In the genomic region with DNA sequence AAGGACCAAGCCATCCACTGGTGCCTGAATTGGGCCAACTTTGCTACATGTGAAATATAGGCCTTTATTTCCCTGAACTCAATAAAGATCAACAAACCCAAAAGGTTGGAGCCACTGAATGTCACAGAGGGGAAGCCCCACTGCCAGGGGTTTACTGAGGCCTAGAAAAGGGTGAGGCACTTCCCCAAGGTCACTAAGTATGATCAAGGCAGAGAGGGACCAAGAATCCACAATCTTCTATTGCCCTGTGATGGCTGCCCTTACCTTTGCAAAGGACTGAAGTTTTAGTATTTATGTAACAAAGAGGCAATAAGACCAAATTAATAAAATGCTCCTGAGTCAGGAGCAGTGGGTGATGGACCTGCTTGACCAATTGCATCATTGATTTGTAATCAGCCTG, we compare ENCODE assay signal across 27 cellular contexts. TPM values are rescaled to one million over a fixed set of nuclear protein-coding genes. Genes with fewer than 3 reads are reported as not detected.
DNase-seq lines count a peak whose midpoint lies in the region; ATAC-seq and TF ChIP-seq lines count a peak whose summit lies in the region.
"Had no signal": no experiment of that assay in that cellular context is flagged by ENCODE, and none has a peak within 500 bp of the region (broad histone marks: within the 10 kb centered on the region; RNA-seq: fewer than 3 reads in every experiment).

No MANE protein-coding gene starts in this region.

- ATAC-seq in activated CD8-positive, alpha-beta memory T cell treated with anti-CD3 and anti-CD28 coated beads, Interleukin-2, amount 10 ng/mL, durations not matched to agents 7 days and 5 days: no peak
- no peak for ATAC-seq in HG03439 (IDR thresholded peaks at IDR 0.05; ENCODE audit: unreplicated experiment)
- ATAC-seq: A549 had no signal

- H3K36me3 Mint-ChIP-seq in activated CD8-positive, alpha-beta memory T cell treated with anti-CD3 and anti-CD28 coated beads, Interleukin-2, amount 10 ng/mL, durations not matched to agents 7 days and 5 days: peaks cover 1% of the 10 kb centered on the region
- H3K36me3 Mint-ChIP-seq: CD4-positive, alpha-beta memory T cell; CD4-positive, CD25-positive, alpha-beta regulatory T cell had no signal

- no peak overlapping the region for H3K4me3 Mint-ChIP-seq in activated CD8-positive, alpha-beta memory T cell treated with anti-CD3 and anti-CD28 coated beads, Interleukin-2, amount 10 ng/mL, durations not matched to agents 7 days and 5 days
- H3K4me3 Mint-ChIP-seq: CD14-positive monocyte; CD4-positive, alpha-beta memory T cell; CD4-positive, CD25-positive, alpha-beta regulatory T cell; CD8-positive, alpha-beta memory T cell had no signal

- CTCF ChIA-PET in activated CD8-positive, alpha-beta memory T cell treated with anti-CD3 and anti-CD28 coated beads, Interleukin-2, amount 10 ng/mL, durations not matched to agents 7 days and 5 days (lab: Charles Lee): interaction anchor here (1.5 to 1.7 kb wide), 2 partner anchors 38 to 176 kb away, joined by 4 read pairs; no protein-coding TSS in a partner anchor

- H3K27me3 ChIP-seq in esophagus muscularis mucosa (peaks cover 0 to 3% (median 0%) of the 10 kb centered on the region in 4 donors), neutrophil (no peaks in the 10 kb centered on the region)
- H3K27me3 ChIP-seq: BE2C, BLaER1 had no signal

- no peak for TF ChIP-seq EP300 in esophagus muscularis mucosa (IDR thresholded peaks at IDR 0.05)

- peaks cover 0 to 8% (median 6%) of the 10 kb centered on the region in 4 donors for H3K9me3 ChIP-seq in esophagus muscularis mucosa
- H3K9me3 ChIP-seq in neutrophil: no peaks in the 10 kb centered on the region
- H3K9me3 ChIP-seq: BE2C had no signal

- H3K36me3 ChIP-seq in esophagus muscularis mucosa (no peaks in the 10 kb centered on the region), neutrophil (peaks cover 37% of the 10 kb centered on the region)
- H3K36me3 ChIP-seq: BE2C, BLaER1 had no signal

- H3K4me1 Mint-ChIP-seq in activated CD8-positive, alpha-beta memory T cell treated with anti-CD3 and anti-CD28 coated beads, Interleukin-2, amount 10 ng/mL, durations not matched to agents 7 days and 5 days: peaks cover 8% of the 10 kb centered on the region

- TF ChIP-seq CTCF in esophagus muscularis mucosa (IDR thresholded peaks at IDR 0.05): no peak
- TF ChIP-seq CTCF in neutrophil (IDR thresholded peaks at IDR 0.05): no peak

- peaks cover 3% of the 10 kb centered on the region for H3K27me3 Mint-ChIP-seq in activated CD8-positive, alpha-beta memory T cell treated with anti-CD3 and anti-CD28 coated beads, Interleukin-2, amount 10 ng/mL, durations not matched to agents 7 days and 5 days
- H3K27me3 Mint-ChIP-seq: CD4-positive, alpha-beta memory T cell had no signal

- H3K4me3 ChIP-seq in esophagus muscularis mucosa: no peak overlapping the region
- H3K4me3 ChIP-seq in neutrophil (ENCODE audit: low read depth in 1 of 2, low read length in 1 of 2): peak overlapping the region; percentile 53 to 71
- H3K4me3 ChIP-seq: A549, BLaER1 had no signal

- no peak overlapping the region for H3K27ac Mint-ChIP-seq in activated CD8-positive, alpha-beta memory T cell treated with anti-CD3 and anti-CD28 coated beads, Interleukin-2, amount 10 ng/mL, durations not matched to agents 7 days and 5 days
- H3K27ac Mint-ChIP-seq: CD4-positive, CD25-positive, alpha-beta regulatory T cell had no signal

- peaks cover 1% of the 10 kb centered on the region for H3K9me3 Mint-ChIP-seq in activated CD8-positive, alpha-beta memory T cell treated with anti-CD3 and anti-CD28 coated beads, Interleukin-2, amount 10 ng/mL, durations not matched to agents 7 days and 5 days (ENCODE audit: low read depth)

- TF ChIP-seq POLR2A in esophagus muscularis mucosa (IDR thresholded peaks at IDR 0.05; ENCODE audit: low read depth): no peak

- intact Hi-C loops in esophagus muscularis mucosa (cut with DNase I): no loop called here

- no peaks in the 10 kb centered on the region for H3K4me1 ChIP-seq in esophagus muscularis mucosa
- H3K4me1 ChIP-seq in neutrophil (ENCODE audit: control insufficient read depth in 1 of 2, insufficient read depth in 1 of 2, low read depth in 1 of 2, low read length in 1 of 2): peaks cover 71 to 85% of the 10 kb centered on the region in 2 experiments
- H3K4me1 ChIP-seq: A549, BE2C had no signal

- DNase-seq in activated CD8-positive, alpha-beta memory T cell treated with anti-CD3 and anti-CD28 coated beads, Interleukin-2, amount 10 ng/mL, durations not matched to agents 7 days and 5 days: peak; percentile 26
- DNase-seq in activated CD8-positive, alpha-beta memory T cell treated with anti-CD3 and anti-CD28 coated beads, Interleukin-2, amount 50 U/mL, for 48 hours: no peak
- peak; percentile 62 for DNase-seq in esophagus muscularis mucosa (ENCODE audit: extremely low spot score)
- no peak for DNase-seq in activated CD4-positive, CD25-positive, alpha-beta regulatory T cell treated with anti-CD3 and anti-CD28 coated beads, Interleukin-2, amount 50 U/mL, for 72 hours
- DNase-seq: ACHN; BE2C; C1 segment of cervical spinal cord; CD4-positive, alpha-beta memory T cell; CD4-positive, CD25-positive, alpha-beta regulatory T cell; CD8-positive, alpha-beta memory T cell; COR-L47; DMS 273 treated with DMSO at 0.1 percent for 48 hours; DMS153; DMS53; DMS79; DND-41; EL; GDM1 had no signal

- no peak overlapping the region for H3K27ac ChIP-seq in esophagus muscularis mucosa (replicated peaks in 1 of 4)
- H3K27ac ChIP-seq in neutrophil: peak overlapping the region; percentile 94
- H3K27ac ChIP-seq: 22Rv1, A549, BLaER1 had no signal

RNA-seq across cellular contexts. Expression of a gene that starts 18.0 kb away (rescaled TPM):
- total RNA-seq in activated CD8-positive, alpha-beta memory T cell treated with anti-CD3 and anti-CD28 coated beads, Interleukin-2, amount 10 ng/mL, durations not matched to agents 7 days and 5 days: not detected
- 1 to 10 TPM; 1.1 to 9.3 (median 1.2) TPM for total RNA-seq in esophagus muscularis mucosa
- total RNA-seq: A172; CD4-positive, alpha-beta memory T cell; CD4-positive, CD25-positive, alpha-beta regulatory T cell; CD8-positive, alpha-beta memory T cell; Daoy; G401 had no signal

RNA-seq across cellular contexts. Expression of a gene that starts 40.3 kb away (rescaled TPM):
- total RNA-seq in activated CD8-positive, alpha-beta memory T cell treated with anti-CD3 and anti-CD28 coated beads, Interleukin-2, amount 10 ng/mL, durations not matched to agents 7 days and 5 days: not detected
- not detected for total RNA-seq in esophagus muscularis mucosa
- total RNA-seq: A172; CD4-positive, alpha-beta memory T cell; CD4-positive, CD25-positive, alpha-beta regulatory T cell; CD8-positive, alpha-beta memory T cell; Daoy; G401 had no signal

Comparison
In these comparisons a context has a peak if more than half of its experiments do, and no peak if none do; other contexts are left out.
1. DNase-seq: peak in activated CD8-positive, alpha-beta memory T cell treated with anti-CD3 and anti-CD28 coated beads, Interleukin-2, amount 10 ng/mL, durations not matched to agents 7 days and 5 days (single experiment) and esophagus muscularis mucosa (single experiment); none in activated CD8-positive, alpha-beta memory T cell treated with anti-CD3 and anti-CD28 coated beads, Interleukin-2, amount 50 U/mL, for 48 hours (single experiment) and activated CD4-positive, CD25-positive, alpha-beta regulatory T cell treated with anti-CD3 and anti-CD28 coated beads, Interleukin-2, amount 50 U/mL, for 72 hours (single experiment).
2. H3K4me3 ChIP-seq: peak in neutrophil (2 of 2); none in esophagus muscularis mucosa (0 of 4).